Comparison of ENCODE assay signal across 21 cellular contexts in the genomic region with DNA sequence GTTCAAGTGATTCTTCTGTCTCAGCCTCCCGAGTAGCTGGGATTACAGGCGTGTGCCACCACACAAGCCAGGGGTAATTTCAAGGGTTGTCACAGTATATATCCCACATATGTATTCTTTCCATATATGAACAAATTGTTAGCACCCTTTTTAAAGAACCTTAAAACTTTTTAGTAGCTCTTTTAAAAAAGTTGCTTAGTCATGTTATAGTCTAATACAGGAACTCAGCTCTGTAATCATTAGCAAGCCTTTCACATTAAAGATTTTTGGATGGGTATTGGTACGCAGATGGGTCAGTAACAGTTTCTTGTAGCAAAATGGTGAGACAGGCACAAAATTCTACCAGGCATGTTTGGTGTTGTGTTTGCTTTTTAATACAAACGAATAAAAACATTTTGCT. TPM values are rescaled to one million over a fixed set of nuclear protein-coding genes. Genes with fewer than 3 reads are reported as not detected.
DNase-seq lines count a peak whose midpoint lies in the region; ATAC-seq and TF ChIP-seq lines count a peak whose summit lies in the region.
"Had no signal": no experiment of that assay in that cellular context is flagged by ENCODE, and none has a peak within 500 bp of the region (broad histone marks: within the 10 kb centered on the region; RNA-seq: fewer than 3 reads in every experiment).

No MANE protein-coding gene starts in this region.

- no peak overlapping the region for H3K4me3 Mint-ChIP-seq in activated CD8-positive, alpha-beta T cell treated with anti-CD3 and anti-CD28 coated beads for 36 hours
- H3K4me3 Mint-ChIP-seq in activated CD8-positive, alpha-beta T cell treated with anti-CD3 and anti-CD28 coated beads, Interleukin-2, amount 10 ng/mL, durations not matched to agents 7 days and 5 days = no peak overlapping the region
- H3K4me3 Mint-ChIP-seq in CD4-positive, CD25-positive, alpha-beta regulatory T cell = peak overlapping the region; percentile 6 to 50 (median 34)
- H3K4me3 Mint-ChIP-seq in T-helper 17 cell = peak overlapping the region; percentile 3
- peak overlapping the region in 5 of 10 donors; percentile 9 to 54 (median 31) for H3K4me3 Mint-ChIP-seq in naive thymus-derived CD4-positive, alpha-beta T cell

- H3K27ac ChIP-seq in CD4-positive, CD25-positive, alpha-beta regulatory T cell (ENCODE audit: insufficient read depth, low read length, poor library complexity, severe bottlenecking) = no peak overlapping the region
- no peak overlapping the region for H3K27ac ChIP-seq in naive thymus-derived CD4-positive, alpha-beta T cell (ENCODE audit: low read depth, low read length)
- H3K27ac ChIP-seq in lower lobe of right lung = no peak overlapping the region
- H3K27ac ChIP-seq: coronary artery, prostate gland had no signal

- no peak for ATAC-seq in activated CD8-positive, alpha-beta T cell treated with anti-CD3 and anti-CD28 coated beads for 36 hours
- ATAC-seq in activated CD8-positive, alpha-beta T cell treated with anti-CD3 and anti-CD28 coated beads, Interleukin-2, amount 10 ng/mL, durations not matched to agents 7 days and 5 days = no peak
- ATAC-seq in CD4-positive, CD25-positive, alpha-beta regulatory T cell (ENCODE audit: low read depth in 2 of 2) = no peak
- ATAC-seq in T-helper 17 cell (no peak), lower lobe of right lung (no peak)
- ATAC-seq in naive thymus-derived CD4-positive, alpha-beta T cell = no peak
- ATAC-seq: Right ventricle myocardium inferior had no signal

- POLR2A ChIA-PET in activated CD8-positive, alpha-beta T cell treated with anti-CD3 and anti-CD28 coated beads for 36 hours (lab: Charles Lee) = interaction anchor here (1.3 to 5.0 kb wide), 5 partner anchors 8 to 72 kb away, joined by 3 to 54 read pairs (median 7); a partner anchor contains a TSS
- POLR2A ChIA-PET in activated CD8-positive, alpha-beta T cell treated with anti-CD3 and anti-CD28 coated beads, Interleukin-2, amount 10 ng/mL, durations not matched to agents 7 days and 5 days (lab: Charles Lee) = interaction anchor here (0.7 to 2.2 kb wide), 4 partner anchors 9 to 73 kb away, joined by 3 to 9 read pairs (median 8); a partner anchor contains a TSS
- POLR2A ChIA-PET in naive thymus-derived CD4-positive, alpha-beta T cell (lab: Charles Lee) = interaction anchor here (0.8 to 4.2 kb wide), 4 partner anchors 10 to 73 kb away, joined by 3 to 32 read pairs (median 3); a partner anchor contains a TSS

- peak overlapping the region; percentile 35 for H3K4me3 ChIP-seq in CD4-positive, CD25-positive, alpha-beta regulatory T cell (ENCODE audit: low read depth, low read length)
- no peak overlapping the region for H3K4me3 ChIP-seq in naive thymus-derived CD4-positive, alpha-beta T cell (ENCODE audit: low read length)
- H3K4me3 ChIP-seq in lower lobe of right lung = no peak overlapping the region
- H3K4me3 ChIP-seq: coronary artery, lung, prostate gland had no signal

- peaks cover 64% of the 10 kb centered on the region for H3K4me1 ChIP-seq in CD4-positive, CD25-positive, alpha-beta regulatory T cell (ENCODE audit: control insufficient read depth, insufficient read depth, low read length, poor library complexity, severe bottlenecking)
- H3K4me1 ChIP-seq in naive thymus-derived CD4-positive, alpha-beta T cell (ENCODE audit: control insufficient read depth in 2 of 2, insufficient read depth in 2 of 2, low read length in 2 of 2) = peaks cover 32 to 41% of the 10 kb centered on the region in 2 donors
- H3K4me1 ChIP-seq in lower lobe of right lung = peaks cover 49% of the 10 kb centered on the region

- H3K27ac Mint-ChIP-seq in activated CD8-positive, alpha-beta T cell treated with anti-CD3 and anti-CD28 coated beads for 36 hours = peak overlapping the region; percentile 36
- no peak overlapping the region for H3K27ac Mint-ChIP-seq in activated CD8-positive, alpha-beta T cell treated with anti-CD3 and anti-CD28 coated beads, Interleukin-2, amount 10 ng/mL, durations not matched to agents 7 days and 5 days
- H3K27ac Mint-ChIP-seq in CD4-positive, CD25-positive, alpha-beta regulatory T cell = peak overlapping the region in 2 of 3 donors; percentile 56 to 64
- peak overlapping the region; percentile 49 for H3K27ac Mint-ChIP-seq in T-helper 17 cell
- peak overlapping the region in 8 of 9 donors; percentile 5 to 72 (median 31) for H3K27ac Mint-ChIP-seq in naive thymus-derived CD4-positive, alpha-beta T cell

- H3K4me1 Mint-ChIP-seq in activated CD8-positive, alpha-beta T cell treated with anti-CD3 and anti-CD28 coated beads for 36 hours (ENCODE audit: low read depth) = peaks cover 72% of the 10 kb centered on the region
- peaks cover 60% of the 10 kb centered on the region for H3K4me1 Mint-ChIP-seq in activated CD8-positive, alpha-beta T cell treated with anti-CD3 and anti-CD28 coated beads, Interleukin-2, amount 10 ng/mL, durations not matched to agents 7 days and 5 days (ENCODE audit: low read depth)
- peaks cover 46 to 92% (median 73%) of the 10 kb centered on the region in 4 donors for H3K4me1 Mint-ChIP-seq in CD4-positive, CD25-positive, alpha-beta regulatory T cell
- H3K4me1 Mint-ChIP-seq in T-helper 17 cell = peaks cover 36% of the 10 kb centered on the region
- peaks cover 40 to 82% (median 70%) of the 10 kb centered on the region in 7 donors for H3K4me1 Mint-ChIP-seq in naive thymus-derived CD4-positive, alpha-beta T cell

- intact Hi-C loops in activated CD8-positive, alpha-beta T cell treated with anti-CD3 and anti-CD28 coated beads for 36 hours (cut with micrococcal nuclease) = no loop called here
- intact Hi-C loops in naive thymus-derived CD4-positive, alpha-beta T cell (cut with micrococcal nuclease) = no loop called here
- intact Hi-C loops in lower lobe of right lung (cut with DNase I) = no loop called here

- DNase-seq in activated CD8-positive, alpha-beta T cell treated with anti-CD3 and anti-CD28 coated beads for 36 hours = no peak
- no peak for DNase-seq in activated CD8-positive, alpha-beta T cell treated with anti-CD3 and anti-CD28 coated beads, Interleukin-2, amount 10 ng/mL, durations not matched to agents 7 days and 5 days
- DNase-seq in CD4-positive, CD25-positive, alpha-beta regulatory T cell = no peak
- no peak for DNase-seq in T-helper 17 cell
- no peak for DNase-seq in naive thymus-derived CD4-positive, alpha-beta T cell
- no peak for DNase-seq in amniotic stem cell (lab: John Stamatoyannopoulos, UW)
- DNase-seq in lower lobe of right lung = no peak
- DNase-seq in NCI-H1048 (lab: John Stamatoyannopoulos, UW) = no peak
- DNase-seq: activated CD4-positive, alpha-beta T cell treated with anti-CD3 and anti-CD28 coated beads for 48 hours; Caco-2; Karpas-422; naive B cell; NCI-H146; NCI-H226; stimulated activated CD4-positive, alpha-beta T cell treated with anti-CD3 and anti-CD28 coated beads, Interleukin-12 subunit alpha, Interleukin-12 subunit beta, amount 100 ng/mL, for 4 hours; stimulated activated naive CD4-positive, alpha-beta T cell treated with Interleukin-2 at 50 U/mL for 16 hours; T-helper 9 cell had no signal

- H3K36me3 Mint-ChIP-seq in activated CD8-positive, alpha-beta T cell treated with anti-CD3 and anti-CD28 coated beads for 36 hours (ENCODE audit: low read depth) = peaks cover 33% of the 10 kb centered on the region
- peaks cover 25% of the 10 kb centered on the region for H3K36me3 Mint-ChIP-seq in activated CD8-positive, alpha-beta T cell treated with anti-CD3 and anti-CD28 coated beads, Interleukin-2, amount 10 ng/mL, durations not matched to agents 7 days and 5 days (ENCODE audit: low read depth)
- H3K36me3 Mint-ChIP-seq in CD4-positive, CD25-positive, alpha-beta regulatory T cell = peaks cover 10% of the 10 kb centered on the region
- H3K36me3 Mint-ChIP-seq in T-helper 17 cell (ENCODE audit: low read depth) = no peaks in the 10 kb centered on the region
- H3K36me3 Mint-ChIP-seq in naive thymus-derived CD4-positive, alpha-beta T cell = peaks cover 0 to 15% (median 4%) of the 10 kb centered on the region in 5 donors

- H3K36me3 ChIP-seq in CD4-positive, CD25-positive, alpha-beta regulatory T cell (ENCODE audit: control insufficient read depth, insufficient read depth, low read length) = peaks cover 14% of the 10 kb centered on the region
- H3K36me3 ChIP-seq in naive thymus-derived CD4-positive, alpha-beta T cell (ENCODE audit: control insufficient read depth in 2 of 3, insufficient read depth in 3 of 3, low read length in 3 of 3) = peaks cover 4 to 18% (median 5%) of the 10 kb centered on the region in 3 experiments
- H3K36me3 ChIP-seq in lower lobe of right lung = peaks cover 21% of the 10 kb centered on the region
- H3K36me3 ChIP-seq: prostate gland had no signal

- CTCF ChIA-PET in activated CD8-positive, alpha-beta T cell treated with anti-CD3 and anti-CD28 coated beads for 36 hours (lab: Charles Lee) = interaction anchor here (1.0 kb wide), 1 partner anchor 9 kb away, joined by 4 read pairs; no protein-coding TSS in a partner anchor
- CTCF ChIA-PET in activated CD8-positive, alpha-beta T cell treated with anti-CD3 and anti-CD28 coated beads, Interleukin-2, amount 10 ng/mL, durations not matched to agents 7 days and 5 days (lab: Charles Lee) = interaction anchor here (1.3 to 6.1 kb wide), 3 partner anchors 7 to 203 kb away, joined by 3 to 40 read pairs (median 4); a partner anchor contains a TSS
- CTCF ChIA-PET in naive thymus-derived CD4-positive, alpha-beta T cell (lab: Charles Lee) = interaction anchor here (1.2 kb wide), 1 partner anchor 203 kb away, joined by 3 read pairs; no protein-coding TSS in a partner anchor

- no peaks in the 10 kb centered on the region for H3K9me3 ChIP-seq in CD4-positive, CD25-positive, alpha-beta regulatory T cell (ENCODE audit: control insufficient read depth in 2 of 2, low read length in 2 of 2)
- H3K9me3 ChIP-seq in T-helper 17 cell (ENCODE audit: control insufficient read depth, low read length, poor library complexity, severe bottlenecking) = no peaks in the 10 kb centered on the region
- H3K9me3 ChIP-seq in naive thymus-derived CD4-positive, alpha-beta T cell (ENCODE audit: control insufficient read depth in 2 of 3, low read length in 3 of 3) = no peaks in the 10 kb centered on the region
- no peaks in the 10 kb centered on the region for H3K9me3 ChIP-seq in lower lobe of right lung
- H3K9me3 ChIP-seq: Caco-2, prostate gland had no signal

- H3K27me3 Mint-ChIP-seq in activated CD8-positive, alpha-beta T cell treated with anti-CD3 and anti-CD28 coated beads for 36 hours = no peaks in the 10 kb centered on the region
- no peaks in the 10 kb centered on the region for H3K27me3 Mint-ChIP-seq in activated CD8-positive, alpha-beta T cell treated with anti-CD3 and anti-CD28 coated beads, Interleukin-2, amount 10 ng/mL, durations not matched to agents 7 days and 5 days (ENCODE audit: low read depth)
- H3K27me3 Mint-ChIP-seq in CD4-positive, CD25-positive, alpha-beta regulatory T cell = no peaks in the 10 kb centered on the region
- no peaks in the 10 kb centered on the region for H3K27me3 Mint-ChIP-seq in T-helper 17 cell
- no peaks in the 10 kb centered on the region for H3K27me3 Mint-ChIP-seq in naive thymus-derived CD4-positive, alpha-beta T cell
- H3K27me3 Mint-ChIP-seq: naive B cell had no signal

- H3K9me3 Mint-ChIP-seq in activated CD8-positive, alpha-beta T cell treated with anti-CD3 and anti-CD28 coated beads for 36 hours = no peaks in the 10 kb centered on the region
- no peaks in the 10 kb centered on the region for H3K9me3 Mint-ChIP-seq in activated CD8-positive, alpha-beta T cell treated with anti-CD3 and anti-CD28 coated beads, Interleukin-2, amount 10 ng/mL, durations not matched to agents 7 days and 5 days (ENCODE audit: insufficient read depth)
- H3K9me3 Mint-ChIP-seq in CD4-positive, CD25-positive, alpha-beta regulatory T cell = no peaks in the 10 kb centered on the region
- no peaks in the 10 kb centered on the region for H3K9me3 Mint-ChIP-seq in naive thymus-derived CD4-positive, alpha-beta T cell
- H3K9me3 Mint-ChIP-seq: naive B cell had no signal

- TF ChIP-seq CTCF in activated CD8-positive, alpha-beta T cell treated with anti-CD3 and anti-CD28 coated beads for 36 hours (IDR thresholded peaks at IDR 0.05) = no peak
- TF ChIP-seq CTCF in lower lobe of right lung (IDR thresholded peaks at IDR 0.05) = no peak

- H3K27me3 ChIP-seq in CD4-positive, CD25-positive, alpha-beta regulatory T cell (ENCODE audit: control insufficient read depth, insufficient read depth, low read length) = no peaks in the 10 kb centered on the region
- H3K27me3 ChIP-seq in naive thymus-derived CD4-positive, alpha-beta T cell (ENCODE audit: control insufficient read depth in 2 of 2, insufficient read depth in 2 of 2, low read length in 2 of 2) = no peaks in the 10 kb centered on the region
- no peaks in the 10 kb centered on the region for H3K27me3 ChIP-seq in lower lobe of right lung (ENCODE audit: low read depth)

RNA-seq across cellular contexts. Expression of a gene that starts 10.9 kb away (rescaled TPM):
- total RNA-seq in activated CD8-positive, alpha-beta T cell treated with anti-CD3 and anti-CD28 coated beads for 36 hours = 10 to 100 TPM; 77.4 to 85.0 TPM
- 10 to 100 TPM; 75.5 to 77.7 TPM for total RNA-seq in activated CD8-positive, alpha-beta T cell treated with anti-CD3 and anti-CD28 coated beads, Interleukin-2, amount 10 ng/mL, durations not matched to agents 7 days and 5 days
- 133 TPM for total RNA-seq in CD4-positive, CD25-positive, alpha-beta regulatory T cell
- 10 to 100 TPM; 60.6 to 64.4 (median 62.7) TPM for polyA plus RNA-seq in CD4-positive, CD25-positive, alpha-beta regulatory T cell
- total RNA-seq in T-helper 17 cell = 100 to 1,000 TPM; 101 to 121 TPM
- 100 to 1,000 TPM in 2 of 5 experiments, 10 to 100 TPM in 3; 61.1 to 105 (median 73.8) TPM for total RNA-seq in naive thymus-derived CD4-positive, alpha-beta T cell
- 10 to 100 TPM; 54.9 to 55.4 TPM for polyA plus RNA-seq in naive thymus-derived CD4-positive, alpha-beta T cell
- total RNA-seq in lower lobe of right lung = 65.8 TPM

Comparison
In these comparisons a context has a peak if more than half of its experiments do, and no peak if none do; other contexts are left out.
1. H3K4me3 Mint-ChIP-seq: peak in CD4-positive, CD25-positive, alpha-beta regulatory T cell (4 of 4) and T-helper 17 cell (single experiment); none in activated CD8-positive, alpha-beta T cell treated with anti-CD3 and anti-CD28 coated beads for 36 hours (single experiment) and activated CD8-positive, alpha-beta T cell treated with anti-CD3 and anti-CD28 coated beads, Interleukin-2, amount 10 ng/mL, durations not matched to agents 7 days and 5 days (single experiment).